28 cellular contexts compared by ENCODE assay signal in the genomic region with DNA sequence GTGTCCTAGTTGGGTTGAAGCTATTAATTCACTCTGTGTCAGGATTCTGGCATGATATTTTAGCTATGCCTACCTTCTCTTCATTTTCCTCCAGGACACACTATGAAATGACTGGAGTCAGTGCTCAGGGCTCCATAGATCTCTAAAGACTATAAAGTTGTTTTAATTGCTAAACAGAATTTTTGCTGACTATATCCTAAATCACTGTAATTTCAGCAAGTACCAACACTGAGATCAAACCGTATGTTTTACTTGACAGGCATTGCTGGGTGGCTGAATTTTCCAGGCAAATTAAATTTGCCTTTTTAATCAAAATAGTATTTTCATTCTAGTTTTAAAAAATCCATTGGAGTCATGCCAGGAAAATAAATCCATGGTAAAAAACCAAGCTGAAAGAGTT.
"Had no signal": no experiment of that assay in that cellular context is flagged by ENCODE, and none has a peak within 500 bp of the region (broad histone marks: within the 10 kb centered on the region; RNA-seq: fewer than 3 reads in every experiment).

No MANE protein-coding gene starts in this region.

- H3K4me3 ChIP-seq: colonic mucosa, coronary artery, dorsolateral prefrontal cortex, esophagus muscularis mucosa, esophagus squamous epithelium, gastrocnemius medialis, gastroesophageal sphincter, heart left ventricle, heart right ventricle had no signal

- H3K27ac ChIP-seq: colonic mucosa, coronary artery, dorsolateral prefrontal cortex, epithelial cell of prostate, esophagus muscularis mucosa, esophagus squamous epithelium, foreskin keratinocyte, gastrocnemius medialis, gastroesophageal sphincter, heart left ventricle, heart right ventricle had no signal

- FAIRE-seq: colon, endometrium, endothelial cell of umbilical vein, frontal cortex had no signal

- H3K4me1 ChIP-seq: colonic mucosa, esophagus muscularis mucosa, esophagus squamous epithelium, foreskin keratinocyte, gastrocnemius medialis, gastroesophageal sphincter, heart left ventricle, heart right ventricle had no signal

- H3K36me3 ChIP-seq: colonic mucosa, esophagus muscularis mucosa, esophagus squamous epithelium, gastrocnemius medialis, gastroesophageal sphincter, heart left ventricle, heart right ventricle had no signal

- H3K27me3 ChIP-seq: colonic mucosa, dorsolateral prefrontal cortex, esophagus muscularis mucosa, esophagus squamous epithelium, foreskin keratinocyte, gastrocnemius medialis, gastroesophageal sphincter, heart left ventricle, heart right ventricle had no signal

- ATAC-seq: effector memory CD8-positive, alpha-beta T cell; esophagus mucosa; foreskin keratinocyte; gastrocnemius medialis; gastroesophageal sphincter; heart left ventricle; heart right ventricle had no signal

- DNase-seq: colonic mucosa; cortex of kidney; dermis blood vessel endothelial cell; dorsolateral prefrontal cortex; effector CD4-positive, alpha-beta T cell; effector CD8-positive, alpha-beta T cell; effector memory CD4-positive, alpha-beta T cell; effector memory CD8-positive, alpha-beta T cell; endodermal cell; erythroblast; esophagus squamous epithelium; foreskin fibroblast; foreskin keratinocyte; foreskin melanocyte; gastrocnemius medialis; glutamatergic neuron; head of caudate nucleus; heart left ventricle; heart right ventricle had no signal

- H3K9me3 ChIP-seq: colonic mucosa, esophagus muscularis mucosa, esophagus squamous epithelium, gastrocnemius medialis, gastroesophageal sphincter, heart left ventricle had no signal
